8 cellular contexts compared by ENCODE assay signal in the genomic region with DNA sequence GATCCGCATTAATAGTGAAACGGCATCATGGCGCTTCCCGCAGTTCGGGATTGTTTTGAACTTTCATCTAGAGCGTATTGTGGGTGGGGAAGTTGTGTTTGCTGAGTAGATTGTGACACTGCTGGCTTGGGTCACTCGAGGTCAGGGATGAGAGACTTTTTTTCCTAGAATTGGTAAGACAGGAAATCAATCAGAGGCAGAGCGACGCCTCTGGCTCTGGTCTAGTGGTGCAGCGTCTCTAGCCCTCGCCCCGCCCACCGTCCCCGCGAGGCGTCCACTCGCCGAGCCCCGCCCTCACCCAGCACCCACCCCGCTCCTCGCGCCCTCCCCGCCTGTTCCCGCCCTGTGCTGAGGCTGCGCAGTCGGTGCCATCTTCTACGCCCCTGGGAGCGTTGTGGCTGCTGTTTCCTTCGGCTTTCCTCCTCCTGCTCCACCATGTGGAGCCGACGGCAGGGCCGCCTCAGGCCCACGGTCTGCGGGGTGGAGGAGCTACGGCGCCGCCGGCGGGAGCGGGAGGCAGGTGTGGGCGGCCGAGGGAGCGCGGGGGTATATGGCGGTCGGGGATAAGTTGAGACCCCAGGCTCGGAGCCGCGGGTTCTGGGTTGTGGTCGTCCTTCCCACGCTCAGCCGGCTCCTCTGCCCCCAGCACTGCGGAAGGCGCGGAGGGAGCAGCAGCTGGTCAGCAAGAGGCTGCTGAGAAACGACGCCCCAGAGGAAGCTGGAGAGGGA.
A peak's percentile ranks its signal among the peaks of the same experiment; 100 is the strongest.
DNase-seq lines count a peak whose midpoint lies in the region; ATAC-seq and TF ChIP-seq lines count a peak whose summit lies in the region.

TSS of gene TMCO6 (plus strand) at position 359 of the 729 bp plus-strand sequence. CDS start at position 436, 77 bp downstream.

- in situ Hi-C loops in GM18951 (cut with MboI; ENCODE audit: low sequenced_read_pairs, unreplicated experiment): no loop called here

- peak; percentile 53 for TF ChIP-seq CTCF in AG09309 (IDR thresholded peaks at IDR 0.05; ENCODE audit: control insufficient read depth, insufficient read depth, low read depth, low read length, missing control alignments)

- DNase-seq in AG09309 (ENCODE audit: low read depth) (peak; percentile 63), NCI-H345 (lab: John Stamatoyannopoulos, UW) (peak; percentile 97), islet precursor cell (peak; percentile 98)
- DNase-seq in activated CD4-positive, CD25-positive, alpha-beta regulatory T cell (lab: John Stamatoyannopoulos, UW): peak; percentile 88 to 97 (median 92)
- peak; percentile 93 for DNase-seq in central memory CD4-positive, alpha-beta T cell
- peak; percentile 95 to 99 (median 97) for DNase-seq in stimulated activated CD4-positive, alpha-beta T cell treated with anti-CD3 and anti-CD28 coated beads, Interleukin-12 subunit alpha, Interleukin-12 subunit beta, amount 100 ng/mL, for 48 hours (ENCODE audit: low read depth in 2 of 3, low spot score in 1 of 3)

- TF ChIP-seq POLR2A in GM18951 (IDR thresholded peaks at IDR 0.05; ENCODE audit: extremely low read depth, insufficient read depth, insufficient read length): peak; percentile 86

- H3K4me3 ChIP-seq in AG09309 (ENCODE audit: control insufficient read depth, low read depth, low read length): peak within 1 kb of the TSS; percentile 77

- peak; percentile 89 for ATAC-seq in HG03196 (IDR thresholded peaks at IDR 0.05; ENCODE audit: unreplicated experiment)

Comparison
In these comparisons a context has a peak if more than half of its experiments do, and no peak if none do; other contexts are left out.
1. Peak in every context shown above with its lines: DNase-seq, ATAC-seq and H3K4me3 ChIP-seq.